ENCODE assay signal across 1 cellular context in genomic region chr2:172674034-172674967, GRCh38.
A peak's percentile ranks its signal among the peaks of the same experiment; 100 is the strongest.
TF ChIP-seq lines count a peak whose summit lies in the region.

No MANE protein-coding gene starts in this region.

TF ChIP-seq in K562, 482 proteins besides CTCF, POLR2A, EP300 and RAD21 (continued from another document and continues in another):
- TF ChIP-seq ZFX (CRISPR knock-in tag; IDR thresholded peaks at IDR 0.05) (peak; percentile 43; the same call in 1 of the 2 replicates), NEUROD1 (IDR thresholded peaks at IDR 0.05; ENCODE audit: borderline replicate concordance, low read depth, low read length, partially characterized antibody) (peak; percentile 19), ILF3 (IDR thresholded peaks at IDR 0.05; ENCODE audit: borderline replicate concordance) (no peak), NELFE (IDR thresholded peaks at IDR 0.05; ENCODE audit: insufficient read depth, insufficient read length) (no peak), SUPT5H (IDR thresholded peaks at IDR 0.05) (no peak), EWSR1 (IDR thresholded peaks at IDR 0.05; ENCODE audit: borderline replicate concordance, low read depth, partially characterized antibody) (no peak), SOX6 (IDR thresholded peaks at IDR 0.05) (no peak), ZNF76 (CRISPR knock-in tag; IDR thresholded peaks at IDR 0.05; ENCODE audit: borderline replicate concordance) (no peak), HINFP (tag; conservative IDR thresholded peaks at IDR 0.05; ENCODE audit: low read depth) (no peak), U2AF1 (optimal IDR thresholded peaks at IDR 0.05; ENCODE audit: low read depth, low read length) (no peak), MGA (IDR thresholded peaks at IDR 0.05) (peak; percentile 90), TAF15 (IDR thresholded peaks at IDR 0.05; ENCODE audit: low read depth, low read length) (no peak), HDAC1 (IDR thresholded peaks at IDR 0.05) (no peak), NFRKB (IDR thresholded peaks at IDR 0.05; ENCODE audit: low read depth) (no peak), CTCFL (IDR thresholded peaks at IDR 0.05; ENCODE audit: borderline replicate concordance, insufficient read depth, low read depth, low read length, poor library complexity, severe bottlenecking) (peak; percentile 97), STAG1 (CRISPR knock-in tag; IDR thresholded peaks at IDR 0.05; ENCODE audit: borderline replicate concordance) (no peak; the same call in 1 of the 2 replicates), RCOR1 (IDR thresholded peaks at IDR 0.05; ENCODE audit: borderline replicate concordance in 1 of 2, low read depth in 2 of 2, low read length in 2 of 2) (no peak), FOXK1 (CRISPR knock-in tag; IDR thresholded peaks at IDR 0.05; ENCODE audit: borderline replicate concordance) (no peak), RBM15 (IDR thresholded peaks at IDR 0.05; ENCODE audit: insufficient read depth, low read length) (no peak), MLLT1 (IDR thresholded peaks at IDR 0.05) (no peak), HMGN3 (IDR thresholded peaks at IDR 0.05; ENCODE audit: borderline replicate concordance, extremely low read depth, insufficient read length, low read depth, low read length) (peak; percentile 31)
- TF ChIP-seq, protein P1, sequence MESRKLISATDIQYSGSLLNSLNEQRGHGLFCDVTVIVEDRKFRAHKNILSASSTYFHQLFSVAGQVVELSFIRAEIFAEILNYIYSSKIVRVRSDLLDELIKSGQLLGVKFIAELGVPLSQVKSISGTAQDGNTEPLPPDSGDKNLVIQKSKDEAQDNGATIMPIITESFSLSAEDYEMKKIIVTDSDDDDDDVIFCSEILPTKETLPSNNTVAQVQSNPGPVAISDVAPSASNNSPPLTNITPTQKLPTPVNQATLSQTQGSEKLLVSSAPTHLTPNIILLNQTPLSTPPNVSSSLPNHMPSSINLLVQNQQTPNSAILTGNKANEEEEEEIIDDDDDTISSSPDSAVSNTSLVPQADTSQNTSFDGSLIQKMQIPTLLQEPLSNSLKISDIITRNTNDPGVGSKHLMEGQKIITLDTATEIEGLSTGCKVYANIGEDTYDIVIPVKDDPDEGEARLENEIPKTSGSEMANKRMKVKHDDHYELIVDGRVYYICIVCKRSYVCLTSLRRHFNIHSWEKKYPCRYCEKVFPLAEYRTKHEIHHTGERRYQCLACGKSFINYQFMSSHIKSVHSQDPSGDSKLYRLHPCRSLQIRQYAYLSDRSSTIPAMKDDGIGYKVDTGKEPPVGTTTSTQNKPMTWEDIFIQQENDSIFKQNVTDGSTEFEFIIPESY (CRISPR knock-in tag; IDR thresholded peaks at IDR 0.05), result peak; percentile 58; the same call in 1 of the 2 replicates
- TF ChIP-seq, protein P2, sequence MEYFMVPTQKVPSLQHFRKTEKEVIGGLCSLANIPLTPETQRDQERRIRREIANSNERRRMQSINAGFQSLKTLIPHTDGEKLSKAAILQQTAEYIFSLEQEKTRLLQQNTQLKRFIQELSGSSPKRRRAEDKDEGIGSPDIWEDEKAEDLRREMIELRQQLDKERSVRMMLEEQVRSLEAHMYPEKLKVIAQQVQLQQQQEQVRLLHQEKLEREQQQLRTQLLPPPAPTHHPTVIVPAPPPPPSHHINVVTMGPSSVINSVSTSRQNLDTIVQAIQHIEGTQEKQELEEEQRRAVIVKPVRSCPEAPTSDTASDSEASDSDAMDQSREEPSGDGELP (CRISPR knock-in tag; IDR thresholded peaks at IDR 0.05; ENCODE audit: borderline replicate concordance), result 0 out of 2 replicates have a peak, but pooled peaks have one; percentile 20
- TF ChIP-seq, protein P3, sequence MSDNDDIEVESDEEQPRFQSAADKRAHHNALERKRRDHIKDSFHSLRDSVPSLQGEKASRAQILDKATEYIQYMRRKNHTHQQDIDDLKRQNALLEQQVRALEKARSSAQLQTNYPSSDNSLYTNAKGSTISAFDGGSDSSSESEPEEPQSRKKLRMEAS (CRISPR knock-in tag; IDR thresholded peaks at IDR 0.05), result 0 out of 2 replicates have a peak, but pooled peaks have one; percentile 26
- TF ChIP-seq, protein P4, sequence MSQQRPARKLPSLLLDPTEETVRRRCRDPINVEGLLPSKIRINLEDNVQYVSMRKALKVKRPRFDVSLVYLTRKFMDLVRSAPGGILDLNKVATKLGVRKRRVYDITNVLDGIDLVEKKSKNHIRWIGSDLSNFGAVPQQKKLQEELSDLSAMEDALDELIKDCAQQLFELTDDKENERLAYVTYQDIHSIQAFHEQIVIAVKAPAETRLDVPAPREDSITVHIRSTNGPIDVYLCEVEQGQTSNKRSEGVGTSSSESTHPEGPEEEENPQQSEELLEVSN (IDR thresholded peaks at IDR 0.05; ENCODE audit: borderline replicate concordance in 1 of 2, extremely low read depth in 1 of 2, insufficient read depth in 1 of 2, insufficient read length in 1 of 2, low read depth in 1 of 2, low read length in 1 of 2, poor library complexity in 1 of 2, severe bottlenecking in 1 of 2), result peak; percentile 74 to 96
- TF ChIP-seq, protein P5, sequence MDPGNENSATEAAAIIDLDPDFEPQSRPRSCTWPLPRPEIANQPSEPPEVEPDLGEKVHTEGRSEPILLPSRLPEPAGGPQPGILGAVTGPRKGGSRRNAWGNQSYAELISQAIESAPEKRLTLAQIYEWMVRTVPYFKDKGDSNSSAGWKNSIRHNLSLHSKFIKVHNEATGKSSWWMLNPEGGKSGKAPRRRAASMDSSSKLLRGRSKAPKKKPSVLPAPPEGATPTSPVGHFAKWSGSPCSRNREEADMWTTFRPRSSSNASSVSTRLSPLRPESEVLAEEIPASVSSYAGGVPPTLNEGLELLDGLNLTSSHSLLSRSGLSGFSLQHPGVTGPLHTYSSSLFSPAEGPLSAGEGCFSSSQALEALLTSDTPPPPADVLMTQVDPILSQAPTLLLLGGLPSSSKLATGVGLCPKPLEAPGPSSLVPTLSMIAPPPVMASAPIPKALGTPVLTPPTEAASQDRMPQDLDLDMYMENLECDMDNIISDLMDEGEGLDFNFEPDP (CRISPR knock-in tag; IDR thresholded peaks at IDR 0.05), result no peak
- TF ChIP-seq, protein P6, sequence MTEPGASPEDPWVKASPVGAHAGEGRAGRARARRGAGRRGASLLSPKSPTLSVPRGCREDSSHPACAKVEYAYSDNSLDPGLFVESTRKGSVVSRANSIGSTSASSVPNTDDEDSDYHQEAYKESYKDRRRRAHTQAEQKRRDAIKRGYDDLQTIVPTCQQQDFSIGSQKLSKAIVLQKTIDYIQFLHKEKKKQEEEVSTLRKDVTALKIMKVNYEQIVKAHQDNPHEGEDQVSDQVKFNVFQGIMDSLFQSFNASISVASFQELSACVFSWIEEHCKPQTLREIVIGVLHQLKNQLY (CRISPR knock-in tag; conservative IDR thresholded peaks at IDR 0.05), result no peak
